8 cellular contexts compared by ENCODE assay signal in genomic region chr6:119348308-119349040, GRCh38. TPM values are rescaled to one million over a fixed set of nuclear protein-coding genes. Genes with fewer than 3 reads are reported as not detected.
DNase-seq lines count a peak whose midpoint lies in the region; ATAC-seq and TF ChIP-seq lines count a peak whose summit lies in the region.

No MANE protein-coding gene starts in this region.

- TF ChIP-seq CTCF in GM10248 (IDR thresholded peaks at IDR 0.05; ENCODE audit: control extremely low read depth, extremely low read depth, low read depth, missing control alignments) (no peak), HFF-Myc (IDR thresholded peaks at IDR 0.05; ENCODE audit: low read depth, low read length, missing control alignments) (no peak), RWPE1 (conservative IDR thresholded peaks at IDR 0.05; ENCODE audit: low read depth) (no peak), smooth muscle cell (IDR thresholded peaks at IDR 0.05; ENCODE audit: borderline replicate concordance, insufficient read depth, poor library complexity, severe bottlenecking) (no peak)

- H4K20me1 ChIP-seq in smooth muscle cell (ENCODE audit: low read depth): peaks cover 48% of the 10 kb centered on the region

- H3K27ac ChIP-seq in RWPE1: peak overlapping the region; percentile 85
- no peak overlapping the region for H3K27ac ChIP-seq in smooth muscle cell (ENCODE audit: low read depth)

- peak overlapping the region; percentile 79 for H3K4me3 ChIP-seq in HFF-Myc (replicated peaks; ENCODE audit: low read depth, low read length)
- H3K4me3 ChIP-seq in adipocyte (ENCODE audit: low read length): peak overlapping the region; percentile 89
- H3K4me3 ChIP-seq in iPS-11a (ENCODE audit: low read depth, low read length): peak overlapping the region; percentile 81
- peak overlapping the region; percentile 90 for H3K4me3 ChIP-seq in smooth muscle cell

- WGBS in smooth muscle cell (ENCODE audit: low lambda C conversion rate): 1% methylated on average over 61 of the region's 65 CpGs

- no peaks in the 10 kb centered on the region for H3K27me3 ChIP-seq in adipocyte (replicated peaks; ENCODE audit: control insufficient read depth, insufficient read depth, low read length)
- no peaks in the 10 kb centered on the region for H3K27me3 ChIP-seq in smooth muscle cell (ENCODE audit: low read depth)

- H3K4me2 ChIP-seq in smooth muscle cell: peak overlapping the region; percentile 92

- H3K79me2 ChIP-seq in smooth muscle cell (ENCODE audit: low read depth): peaks cover 95% of the 10 kb centered on the region

- no peaks in the 10 kb centered on the region for H3K9me3 ChIP-seq in adipocyte (ENCODE audit: control insufficient read depth, low read length)
- no peaks in the 10 kb centered on the region for H3K9me3 ChIP-seq in smooth muscle cell (replicated peaks; ENCODE audit: low read depth)

- CTCF ChIA-PET in GM10248 (lab: Yijun Ruan, JAX): interaction anchor here (0.9 to 3.5 kb wide), 4 partner anchors 9 to 198 kb away, joined by 3 to 19 read pairs (median 9); no protein-coding TSS in a partner anchor
- CTCF ChIA-PET in RWPE1 (lab: Yijun Ruan, JAX): interaction anchor here (0.6 to 2.9 kb wide), 2 partner anchors 200 to 1589 kb away, joined by 3 to 10 read pairs; no protein-coding TSS in a partner anchor

- H2AFZ ChIP-seq in smooth muscle cell (ENCODE audit: low read depth): peak overlapping the region; percentile 95

- H3K36me3 ChIP-seq in adipocyte (ENCODE audit: control insufficient read depth, insufficient read depth, low read length, severe bottlenecking) (peaks cover 5% of the 10 kb centered on the region), smooth muscle cell (ENCODE audit: low read depth) (no peaks in the 10 kb centered on the region)

- ATAC-seq in GM18870 (IDR thresholded peaks at IDR 0.05; ENCODE audit: unreplicated experiment): no peak
- no peak for ATAC-seq in GM18520 (IDR thresholded peaks at IDR 0.05; ENCODE audit: unreplicated experiment)

- peak overlapping the region; percentile 99 for H3K9ac ChIP-seq in adipocyte (ENCODE audit: low read length)
- peak overlapping the region; percentile 90 for H3K9ac ChIP-seq in smooth muscle cell (ENCODE audit: low read depth)

- POLR2A ChIA-PET in GM10248 (lab: Yijun Ruan, JAX): interaction anchor here (0.6 to 2.1 kb wide), 3 partner anchors 16 to 38 kb away, joined by 3 to 20 read pairs (median 3); no protein-coding TSS in a partner anchor
- POLR2A ChIA-PET in RWPE1 (lab: Yijun Ruan, JAX; ENCODE audit: low non-redundant PET): no interaction called here

- peaks cover 54% of the 10 kb centered on the region for H3K4me1 ChIP-seq in adipocyte (ENCODE audit: control insufficient read depth, insufficient read depth, low read length)
- H3K4me1 ChIP-seq in smooth muscle cell (ENCODE audit: low read depth): no peaks in the 10 kb centered on the region

- no peaks in the 10 kb centered on the region for H3F3A ChIP-seq in smooth muscle cell (ENCODE audit: low read depth)

- DNase-seq in GM10248 (ENCODE audit: extremely low spot score) (peak; percentile 45), HFF-Myc (ENCODE audit: extremely low read depth, low read depth) (no peak), RWPE1 (ENCODE audit: low spot score) (peak; percentile 11), adipocyte (ENCODE audit: low read depth) (peak; percentile 59), smooth muscle cell (lab: John Stamatoyannopoulos, UW; ENCODE audit: unreplicated experiment) (no peak)

RNA-seq across cellular contexts. Expression of gene MAN1A1, which starts 1.1 kb away (rescaled TPM):
- 127 and 140 TPM in 2 replicates for total RNA-seq in smooth muscle cell
- polyA plus RNA-seq in smooth muscle cell: 57.1 and 61.3 TPM in 2 replicates

Comparison
In these comparisons a context has a peak if more than half of its experiments do, and no peak if none do; other contexts are left out.
1. DNase-seq: peak in GM10248 (single experiment), RWPE1 (single experiment) and adipocyte (single experiment); none in HFF-Myc (single experiment) and smooth muscle cell (single experiment).
2. Peak in every context shown above with its lines, with median percentiles within 50 percentile points of each other: H3K4me3 ChIP-seq.